Comparison of ENCODE assay signal across 10 cellular contexts in genomic region chr2:129981689-129982088, GRCh38. TPM values are rescaled to one million over a fixed set of nuclear protein-coding genes. Genes with fewer than 3 reads are reported as not detected.
DNase-seq lines count a peak whose midpoint lies in the region; ATAC-seq, FAIRE-seq and TF ChIP-seq lines count a peak whose summit lies in the region.
"Not testable (repeated sequence)": the region's sequence is repeated elsewhere in the genome, so short reads cannot be mapped to it uniquely, and the experiment has no call there.
"Had no signal": no experiment of that assay in that cellular context is flagged by ENCODE, and none has a peak within 500 bp of the region (broad histone marks: within the 10 kb centered on the region; RNA-seq: fewer than 3 reads in every experiment).

No MANE protein-coding gene starts in this region.

- FAIRE-seq in K562 (lab: Jason Lieb, UNC), result not testable (repeated sequence)

- H3K79me1 ChIP-seq in H9 (ENCODE audit: insufficient read depth, low read depth, low read length, poor library complexity, severe bottlenecking), result not testable (repeated sequence)

- H3K27ac Mint-ChIP-seq in H9, result not testable (repeated sequence)
- H3K27ac Mint-ChIP-seq in endothelial cell (ENCODE audit: unreplicated experiment), result peak overlapping the region; percentile 53

- H3K18ac ChIP-seq in H9 (ENCODE audit: insufficient read length, low read depth, low read length), result not testable (repeated sequence)

- H2AFZ ChIP-seq in H9 (ENCODE audit: low read length); OCI-LY1 (ENCODE audit: low read length); K562 (ENCODE audit: low read depth, low read length): not testable (repeated sequence)
- peak overlapping the region; percentile 2 for H2AFZ ChIP-seq in parathyroid adenoma

- not testable (repeated sequence) for H3K9me1 ChIP-seq in K562 (ENCODE audit: control insufficient read depth, insufficient read depth, low read length)

- H3K9me2 ChIP-seq in OCI-LY1 (ENCODE audit: low read depth, low read length), result not testable (repeated sequence)

- peak; percentile 63; the same call in 1 of the 3 replicates for ATAC-seq in K562

- not testable (repeated sequence) for H2AK5ac ChIP-seq in H9 (ENCODE audit: insufficient read length, low read length)

- H3K4me2 ChIP-seq in H9 (ENCODE audit: insufficient read depth, insufficient read length, low read length); K562 (ENCODE audit: insufficient read depth, low read length): not testable (repeated sequence)
- H3K4me2 ChIP-seq in OCI-LY1 (ENCODE audit: low read length), result peak overlapping the region; percentile 46
- H3K4me2 ChIP-seq in parathyroid adenoma (ENCODE audit: low read length), result peak overlapping the region; percentile 68

- not testable (repeated sequence) for H3K56ac ChIP-seq in H9 (ENCODE audit: insufficient read length, low read depth, low read length)

- not testable (repeated sequence) for H4K20me1 ChIP-seq in H9 (ENCODE audit: control insufficient read depth, insufficient read depth, insufficient read length); OCI-LY1 (ENCODE audit: insufficient read depth, low read length); K562 (replicated peaks; ENCODE audit: control insufficient read depth, insufficient read depth, low read length)

- not testable (repeated sequence) for H3K14ac ChIP-seq in H9 (ENCODE audit: insufficient read depth, low read length)

- H3K27ac ChIP-seq in C4-2B; H9 (ENCODE audit: insufficient read length, low read depth, low read length); K562 (ENCODE audit: extremely low read depth, low read depth, low read length): not testable (repeated sequence)
- H3K27ac ChIP-seq in OCI-LY1 (ENCODE audit: low read depth, low read length, poor library complexity, severe bottlenecking) (peak overlapping the region; percentile 57), parathyroid adenoma (peak overlapping the region; percentile 3)

- H3K23ac ChIP-seq in H9 (ENCODE audit: insufficient read length, low read depth, low read length), result not testable (repeated sequence)

- not testable (repeated sequence) for H3K4me1 ChIP-seq in H9 (ENCODE audit: insufficient read depth, low read length); OCI-LY1 (ENCODE audit: insufficient read depth, low read length, severe bottlenecking); K562 (replicated peaks in 1 of 2; ENCODE audit: control insufficient read depth in 2 of 2, insufficient read depth in 2 of 2, low read length in 2 of 2); parathyroid adenoma

- H3T11ph ChIP-seq in H9 (ENCODE audit: low read length), result not testable (repeated sequence)

- not testable (repeated sequence) for H2BK12ac ChIP-seq in H9 (ENCODE audit: insufficient read length, low read depth, low read length)

- WGBS in H9 (ENCODE audit: extremely low coverage, insufficient read length, low lambda C conversion rate), result no CpG with 5 or more reads among the region's 7 CpGs
- WGBS in K562 (ENCODE audit: insufficient coverage, low coverage, missing lambda C conversion rate), result 9% methylated on average over 7 of the region's 7 CpGs

- H3K27me3 Mint-ChIP-seq in H9 (ENCODE audit: low read depth), result peaks cover 73% of the 10 kb centered on the region
- H3K27me3 Mint-ChIP-seq in endothelial cell (ENCODE audit: unreplicated experiment), result not testable (repeated sequence)

- TF ChIP-seq EP300 in K562 (IDR thresholded peaks at IDR 0.05; ENCODE audit: low read length), result not testable (repeated sequence)

- H3K9me3 Mint-ChIP-seq in H9; endothelial cell (ENCODE audit: unreplicated experiment): not testable (repeated sequence)

- not testable (repeated sequence) for TF ChIP-seq POLR2A in K562 (conservative IDR thresholded peaks at IDR 0.05)

- H2BK5ac ChIP-seq in H9 (ENCODE audit: insufficient read length, low read length), result not testable (repeated sequence)

- not testable (repeated sequence) for H3K9me3 ChIP-seq in H9 (ENCODE audit: control insufficient read depth, low read depth, low read length); OCI-LY1 (ENCODE audit: low read length); K562 (replicated peaks; ENCODE audit: control insufficient read depth, insufficient read depth, low read depth, low read length); parathyroid adenoma (ENCODE audit: control insufficient read depth, low read length)

- H3K36me3 ChIP-seq in OCI-LY1 (ENCODE audit: insufficient read depth, low read length); K562 (ENCODE audit: control insufficient read depth, insufficient read depth, low read length); parathyroid adenoma (ENCODE audit: control insufficient read depth, insufficient read depth, low read length): not testable (repeated sequence)

- H3K9ac ChIP-seq in H9 (ENCODE audit: extremely low read depth, insufficient read length, low read length); K562 (ENCODE audit: insufficient read depth in 1 of 2, low read depth in 2 of 2, low read length in 2 of 2); parathyroid adenoma: not testable (repeated sequence)
- peak overlapping the region; percentile 41 for H3K9ac ChIP-seq in OCI-LY1 (ENCODE audit: low read length)

- in situ Hi-C loops in K562 (cut with MboI), result loop anchor here (5.0 kb wide), 1 partner anchor 1381 kb away; the partner anchor contains the start of gene RAB6D

- not testable (repeated sequence) for H4K5ac ChIP-seq in H9 (ENCODE audit: insufficient read length, low read depth, low read length)

- not testable (repeated sequence) for H2BK120ac ChIP-seq in H9 (ENCODE audit: low read depth, low read length, poor library complexity, severe bottlenecking)

- not testable (repeated sequence) for H2BK15ac ChIP-seq in H9 (ENCODE audit: low read depth, low read length)

- H4K91ac ChIP-seq in H9 (ENCODE audit: insufficient read length, low read depth, low read length), result not testable (repeated sequence)

- H2BK20ac ChIP-seq in H9 (ENCODE audit: low read depth, low read length, poor library complexity, severe bottlenecking), result not testable (repeated sequence)

- not testable (repeated sequence) for H3K27me3 ChIP-seq in H9 (ENCODE audit: insufficient read depth, low read length); OCI-LY1 (ENCODE audit: insufficient read depth, low read length); K562 (ENCODE audit: control insufficient read depth in 2 of 2, insufficient read depth in 2 of 2, low read length in 2 of 2); parathyroid adenoma (ENCODE audit: control insufficient read depth, insufficient read depth, low read length)

- not testable (repeated sequence) for H3K79me2 ChIP-seq in H9 (ENCODE audit: insufficient read depth, low read length); OCI-LY1 (ENCODE audit: insufficient read depth, low read length); K562 (ENCODE audit: control insufficient read depth, insufficient read depth, low read length); parathyroid adenoma

- BruUV-seq in K562 (replicated peaks; lab: Mats Ljungman, UMichigan), result not testable (repeated sequence)

- not testable (repeated sequence) for H3K23me2 ChIP-seq in H9 (ENCODE audit: insufficient read length, low read depth, low read length, poor library complexity, severe bottlenecking)

- not testable (repeated sequence) for H3K36me3 Mint-ChIP-seq in H9 (ENCODE audit: insufficient read depth in 1 of 3, low read depth in 3 of 3); endothelial cell (ENCODE audit: low read depth, unreplicated experiment)

- TF ChIP-seq CTCF in C4-2B (conservative IDR thresholded peaks at IDR 0.05), result peak; percentile 22
- TF ChIP-seq CTCF in H9 (conservative IDR thresholded peaks at IDR 0.05), result peak; percentile 35; the same call in 2 of the 3 replicates
- TF ChIP-seq CTCF in LNCaP clone FGC (IDR thresholded peaks at IDR 0.05; ENCODE audit: control insufficient read depth, extremely low read depth, insufficient read depth); OCI-LY1 (IDR thresholded peaks at IDR 0.05; ENCODE audit: low read length); K562 (IDR thresholded peaks at IDR 0.05 in 2 of 3, conservative IDR thresholded peaks at IDR 0.05 in 1 of 3; ENCODE audit: insufficient read depth in 2 of 3, low read depth in 1 of 3, low read length in 3 of 3); endothelial cell (IDR thresholded peaks at IDR 0.05; ENCODE audit: unreplicated experiment); parathyroid adenoma (IDR thresholded peaks at IDR 0.05): not testable (repeated sequence)

- H3K4me3 Mint-ChIP-seq in H9; endothelial cell (ENCODE audit: unreplicated experiment): not testable (repeated sequence)

- POLR2A ChIA-PET in K562 (lab: Yijun Ruan, JAX), result not testable (repeated sequence)

- H3K4ac ChIP-seq in H9 (ENCODE audit: low read depth, low read length), result not testable (repeated sequence)

- not testable (repeated sequence) for H3F3A ChIP-seq in OCI-LY1 (ENCODE audit: insufficient read depth, low read length)

- H3K4me1 Mint-ChIP-seq in H9, result peaks cover 3 to 16% of the 10 kb centered on the region in 2 experiments
- not testable (repeated sequence) for H3K4me1 Mint-ChIP-seq in endothelial cell (ENCODE audit: unreplicated experiment)

- peak overlapping the region; percentile 27; the same call in 1 of the 2 replicates for H3K4me3 ChIP-seq in LNCaP clone FGC (ENCODE audit: low read depth, low read length)
- H3K4me3 ChIP-seq in OCI-LY1 (ENCODE audit: low read depth, low read length, poor library complexity, severe bottlenecking), result peak overlapping the region; percentile 54
- not testable (repeated sequence) for H3K4me3 ChIP-seq in K562
- peak overlapping the region; percentile 47 for H3K4me3 ChIP-seq in parathyroid adenoma (ENCODE audit: low read depth, low read length)

- intact Hi-C loops in K562 (cut with micrococcal nuclease), result not testable (repeated sequence)

- TF ChIP-seq RAD21 in K562 (CRISPR knock-in tag; conservative IDR thresholded peaks at IDR 0.05 in 1 of 2, IDR thresholded peaks at IDR 0.05 in 1 of 2), result not testable (repeated sequence)

- CTCF ChIA-PET in K562 (lab: Yijun Ruan, JAX; ENCODE audit: low intra/inter-chr PET ratio), result not testable (repeated sequence)

- H4K8ac ChIP-seq in H9 (replicated peaks; ENCODE audit: insufficient read length, low read depth, low read length), result not testable (repeated sequence)

- not testable (repeated sequence) for DNase-seq in H9; LNCaP clone FGC (ENCODE audit: low read depth); K562 (ENCODE audit: extremely low read depth in 1 of 4, low spot score in 3 of 4); endothelial cell (ENCODE audit: low spot score)

RNA-seq across cellular contexts. Expression of gene RAB6C, which starts 2.2 kb away (rescaled TPM):
- not detected in 2 replicates for total RNA-seq in H9 (2021)
- not detected in 2 replicates for total RNA-seq in K562 (2011; cell fraction: chromatin; rRNA removed; ENCODE audit: low replicate concordance)
- total RNA-seq in K562 (2011; cell fraction: nucleolus; rRNA removed), result not detected in 2 replicates
- not detected in 2 replicates for total RNA-seq in K562 (2011; cell fraction: nucleoplasm; rRNA removed)
- not detected in 2 replicates for total RNA-seq in K562 (2014; rRNA removed)
- not detected in 2 replicates for total RNA-seq in K562 (2014; rRNA removed; fragmentation: Illumina TruSeq; extraction: Trizol)
- total RNA-seq in K562 (2015; rRNA removed; fragmentation: Illumina TruSeq; extraction: Trizol), result not detected in 2 replicates
- not detected in 2 replicates for total RNA-seq in K562 (2021)
- polyA plus RNA-seq in K562 (2011; rRNA removed), result not detected in 2 replicates
- polyA plus RNA-seq in K562 (2011; cell fraction: cytosol; rRNA removed), result not detected in 2 replicates
- not detected in 2 replicates for polyA plus RNA-seq in K562 (2011; cell fraction: nucleus; rRNA removed)
- 0.06 TPM in 1 of 2 replicates, not detected in the other for polyA plus RNA-seq in K562 (2012)
- not detected in 2 replicates for polyA plus RNA-seq in K562 (2014; fragmentation: Illumina TruSeq; extraction: Trizol)
- not detected for polyA plus RNA-seq in K562 (2014; fragmentation: Nextera tagmentation; extraction: Ambion mirVana)
- not detected in 2 replicates for polyA plus RNA-seq in K562 (2014; rRNA removed)
- not detected in 2 replicates for polyA minus RNA-seq in K562 (2011; rRNA and poly(A)+ RNA removed)
- not detected in 2 replicates for polyA minus RNA-seq in K562 (2011; cell fraction: cytosol; rRNA and poly(A)+ RNA removed)
- polyA minus RNA-seq in K562 (2011; cell fraction: nucleus; rRNA and poly(A)+ RNA removed), result not detected in 2 replicates
- 1.4 TPM for total RNA-seq in endothelial cell (ENCODE audit: unreplicated experiment)
- total RNA-seq: Calu3; CD4-positive, alpha-beta T cell; HepG2 had no signal
- polyA plus RNA-seq: HepG2 had no signal
